Comparison of ENCODE assay signal across 11 cellular contexts in genomic region chr1:12162459-12163137, GRCh38. TPM values are rescaled to one million over a fixed set of nuclear protein-coding genes. Genes with fewer than 3 reads are reported as not detected.
A peak's percentile ranks its signal among the peaks of the same experiment; 100 is the strongest.
DNase-seq lines count a peak whose midpoint lies in the region; ATAC-seq, FAIRE-seq and TF ChIP-seq lines count a peak whose summit lies in the region.
"Had no signal": no experiment of that assay in that cellular context is flagged by ENCODE, and none has a peak within 500 bp of the region (broad histone marks: within the 10 kb centered on the region; RNA-seq: fewer than 3 reads in every experiment).

No MANE protein-coding gene starts in this region.

- no peak overlapping the region for H3K4me3 ChIP-seq in gastroesophageal sphincter
- H3K4me3 ChIP-seq: adrenal gland had no signal

- no peak for ATAC-seq in gastroesophageal sphincter
- no peak for ATAC-seq in stimulated activated memory B cell treated with anti-CD40 and anti-IgM and Interleukin-4, amounts not matched to agents 10 μg/mL and 1 μg/mL and 100 μg/mL, for 72 hours

- peaks cover 18% of the 10 kb centered on the region for H3K27me3 ChIP-seq in gastroesophageal sphincter
- H3K27me3 ChIP-seq: adrenal gland had no signal

- no peak for TF ChIP-seq EP300 in gastroesophageal sphincter (IDR thresholded peaks at IDR 0.05)

- WGBS in gastroesophageal sphincter (ENCODE audit: low coverage in 1 of 2), 2 donors, result 84 to 98% methylated on average over 5 to 7 of the region's 11 CpGs

- H3K36me3 ChIP-seq in gastroesophageal sphincter, result no peaks in the 10 kb centered on the region
- H3K36me3 ChIP-seq: adrenal gland had no signal

- no peak for FAIRE-seq in H54 (lab: Jason Lieb, UNC)

- TF ChIP-seq POLR2A in gastroesophageal sphincter (IDR thresholded peaks at IDR 0.05) (no peak), H54 (IDR thresholded peaks at IDR 0.05; ENCODE audit: low read depth, low read length) (no peak)

- H3K27ac ChIP-seq in gastroesophageal sphincter, result peak overlapping the region in 3 of 4 donors; percentile 56 to 71 (median 69)

- H3K4me3 Mint-ChIP-seq in T-helper 2 cell treated with Interferon-gamma antibody and Interleukin-4, amounts not matched to agents 5 μg/mL and 100 μg/mL, for 36 hours, result peak overlapping the region; percentile 71
- H3K4me3 Mint-ChIP-seq in stimulated activated memory B cell treated with anti-CD40 and anti-IgM and Interleukin-4, amounts not matched to agents 10 μg/mL and 1 μg/mL and 100 μg/mL, for 72 hours, result peak overlapping the region; percentile 35
- H3K4me3 Mint-ChIP-seq: endodermal cell had no signal

- H3K27me3 Mint-ChIP-seq in T-helper 2 cell treated with Interferon-gamma antibody and Interleukin-4, amounts not matched to agents 5 μg/mL and 100 μg/mL, for 36 hours (ENCODE audit: low read depth), result no peaks in the 10 kb centered on the region
- H3K27me3 Mint-ChIP-seq in stimulated activated memory B cell treated with anti-CD40 and anti-IgM and Interleukin-4, amounts not matched to agents 10 μg/mL and 1 μg/mL and 100 μg/mL, for 72 hours, result no peaks in the 10 kb centered on the region

- peak overlapping the region; percentile 97 for H3K27ac Mint-ChIP-seq in T-helper 2 cell treated with Interferon-gamma antibody and Interleukin-4, amounts not matched to agents 5 μg/mL and 100 μg/mL, for 36 hours
- peak overlapping the region; percentile 92 for H3K27ac Mint-ChIP-seq in stimulated activated memory B cell treated with anti-CD40 and anti-IgM and Interleukin-4, amounts not matched to agents 10 μg/mL and 1 μg/mL and 100 μg/mL, for 72 hours
- H3K27ac Mint-ChIP-seq: endodermal cell had no signal

- DNase-seq in T-helper 2 cell treated with Interferon-gamma antibody and Interleukin-4, amounts not matched to agents 5 μg/mL and 100 μg/mL, for 36 hours (ENCODE audit: low spot score), result no peak
- DNase-seq in T-helper 2 cell (no peak), RPMI8226 (peak; percentile 12), H54 (ENCODE audit: insufficient read length, low spot score) (no peak), NCI-H446 treated with DMSO at 0.1 percent for 48 hours (lab: John Stamatoyannopoulos, UW) (no peak)
- DNase-seq in stimulated activated CD4-positive, alpha-beta T cell treated with anti-CD3 and anti-CD28 coated beads, Interleukin-12 subunit alpha, Interleukin-12 subunit beta, amount 100 ng/mL, for 4 hours, result no peak
- DNase-seq: NCI-H2029 had no signal

- no peak for TF ChIP-seq CTCF in gastroesophageal sphincter (IDR thresholded peaks at IDR 0.05)

- peaks cover 0 to 38% (median 9%) of the 10 kb centered on the region in 3 donors for H3K4me1 ChIP-seq in gastroesophageal sphincter

- no peaks in the 10 kb centered on the region for H3K9me3 Mint-ChIP-seq in T-helper 2 cell treated with Interferon-gamma antibody and Interleukin-4, amounts not matched to agents 5 μg/mL and 100 μg/mL, for 36 hours
- peaks cover 3% of the 10 kb centered on the region for H3K9me3 Mint-ChIP-seq in stimulated activated memory B cell treated with anti-CD40 and anti-IgM and Interleukin-4, amounts not matched to agents 10 μg/mL and 1 μg/mL and 100 μg/mL, for 72 hours
- H3K9me3 Mint-ChIP-seq: endodermal cell had no signal

- peaks cover 61% of the 10 kb centered on the region for H3K4me1 Mint-ChIP-seq in T-helper 2 cell treated with Interferon-gamma antibody and Interleukin-4, amounts not matched to agents 5 μg/mL and 100 μg/mL, for 36 hours (ENCODE audit: low read depth)
- peaks cover 85% of the 10 kb centered on the region for H3K4me1 Mint-ChIP-seq in stimulated activated memory B cell treated with anti-CD40 and anti-IgM and Interleukin-4, amounts not matched to agents 10 μg/mL and 1 μg/mL and 100 μg/mL, for 72 hours

- H3K9me3 ChIP-seq in gastroesophageal sphincter, result no peaks in the 10 kb centered on the region
- H3K9me3 ChIP-seq: adrenal gland had no signal

- peaks cover 4% of the 10 kb centered on the region for H3K36me3 Mint-ChIP-seq in T-helper 2 cell treated with Interferon-gamma antibody and Interleukin-4, amounts not matched to agents 5 μg/mL and 100 μg/mL, for 36 hours (ENCODE audit: low read depth)
- peaks cover 3% of the 10 kb centered on the region for H3K36me3 Mint-ChIP-seq in stimulated activated memory B cell treated with anti-CD40 and anti-IgM and Interleukin-4, amounts not matched to agents 10 μg/mL and 1 μg/mL and 100 μg/mL, for 72 hours

RNA-seq across cellular contexts. Expression of gene TNFRSF1B, which starts 4.2 kb away (rescaled TPM):
- 10 to 100 TPM; 10.9 to 34.9 (median 31.0) TPM for total RNA-seq in gastroesophageal sphincter
